ENCODE assay signal across 13 cellular contexts in the genomic region with DNA sequence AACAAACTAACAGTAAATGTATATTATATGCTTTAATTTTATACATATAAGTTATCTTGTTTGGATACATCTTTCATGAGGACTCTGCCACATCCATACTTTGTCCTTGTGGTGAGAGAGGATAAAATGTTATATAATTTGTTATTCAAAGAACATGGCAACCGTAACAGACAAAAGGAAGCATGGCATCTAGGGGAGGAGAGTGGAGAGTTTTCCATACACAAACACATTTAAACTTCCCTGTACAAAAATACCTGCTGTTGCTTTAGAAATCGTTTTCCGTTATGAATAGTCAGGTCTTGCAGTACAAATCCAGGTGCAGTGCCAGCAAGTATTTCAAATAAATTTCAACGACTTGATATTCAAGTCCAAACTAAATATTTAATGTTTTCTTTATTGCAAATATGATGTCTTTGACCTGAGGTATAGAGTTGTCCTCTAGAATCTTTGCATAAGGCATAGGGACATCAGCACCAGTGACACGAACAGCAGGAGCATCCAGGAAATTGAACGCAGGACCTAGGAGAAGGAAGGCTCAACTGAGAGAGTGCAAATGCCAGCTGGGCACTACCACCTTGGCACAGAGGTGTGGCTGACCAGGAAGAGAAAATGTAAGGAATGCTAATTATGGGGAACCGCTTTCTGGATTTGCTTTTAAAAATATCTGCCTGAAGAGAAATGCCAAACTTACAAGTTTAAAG.
"Had no signal": no experiment of that assay in that cellular context is flagged by ENCODE, and none has a peak within 500 bp of the region (broad histone marks: within the 10 kb centered on the region; RNA-seq: fewer than 3 reads in every experiment).

No MANE protein-coding gene starts in this region.

- H3K36me3 ChIP-seq: uterus had no signal

- H3K4me3 Mint-ChIP-seq: activated CD4-positive, alpha-beta memory T cell treated with anti-CD3 and anti-CD28 coated beads for 36 hours; activated T-cell treated with anti-CD3 and anti-CD28 coated beads, Interleukin-2, amount 50 U/mL, for 72 hours; naive thymus-derived CD4-positive, alpha-beta T cell; stimulated activated memory B cell treated with anti-CD40 and anti-IgM and Interleukin-4, amounts not matched to agents 10 μg/mL and 1 μg/mL and 100 μg/mL, for 72 hours had no signal

- H3K27me3 Mint-ChIP-seq: activated CD4-positive, alpha-beta memory T cell treated with anti-CD3 and anti-CD28 coated beads for 36 hours; naive thymus-derived CD4-positive, alpha-beta T cell; stimulated activated memory B cell treated with anti-CD40 and anti-IgM and Interleukin-4, amounts not matched to agents 10 μg/mL and 1 μg/mL and 100 μg/mL, for 72 hours had no signal

- H3K27me3 ChIP-seq: cardiac muscle cell, esophagus squamous epithelium, uterus had no signal

- H3K4me3 ChIP-seq: cardiac muscle cell, esophagus squamous epithelium, mucosa of descending colon, uterus had no signal

- H3K27ac ChIP-seq: cardiac muscle cell, esophagus squamous epithelium, uterus had no signal

- ATAC-seq: activated T-cell treated with anti-CD3 and anti-CD28 coated beads, Interleukin-2, amount 50 U/mL, for 72 hours; left lobe of liver; mucosa of descending colon; naive thymus-derived CD4-positive, alpha-beta T cell; stimulated activated memory B cell treated with anti-CD40 and anti-IgM and Interleukin-4, amounts not matched to agents 10 μg/mL and 1 μg/mL and 100 μg/mL, for 72 hours had no signal

- H3K9me3 ChIP-seq: esophagus squamous epithelium, mucosa of descending colon, uterus had no signal

- DNase-seq: activated CD4-positive, alpha-beta memory T cell treated with anti-CD3 and anti-CD28 coated beads for 36 hours; activated CD4-positive, alpha-beta T cell treated with anti-CD3 and anti-CD28 coated beads for 1 hour; activated T-cell treated with anti-CD3 and anti-CD28 coated beads, Interleukin-2, amount 50 U/mL, for 72 hours; esophagus squamous epithelium; hippocampal formation; mucosa of descending colon; naive thymus-derived CD4-positive, alpha-beta T cell; retina; T-helper 1 cell; uterus had no signal

- H3K27ac Mint-ChIP-seq: activated CD4-positive, alpha-beta memory T cell treated with anti-CD3 and anti-CD28 coated beads for 36 hours; stimulated activated memory B cell treated with anti-CD40 and anti-IgM and Interleukin-4, amounts not matched to agents 10 μg/mL and 1 μg/mL and 100 μg/mL, for 72 hours had no signal

- H3K9me3 Mint-ChIP-seq: activated CD4-positive, alpha-beta memory T cell treated with anti-CD3 and anti-CD28 coated beads for 36 hours; activated T-cell treated with anti-CD3 and anti-CD28 coated beads, Interleukin-2, amount 50 U/mL, for 72 hours; naive thymus-derived CD4-positive, alpha-beta T cell; stimulated activated memory B cell treated with anti-CD40 and anti-IgM and Interleukin-4, amounts not matched to agents 10 μg/mL and 1 μg/mL and 100 μg/mL, for 72 hours had no signal
